Comparison of ENCODE assay signal across 1 cellular context in the genomic region with DNA sequence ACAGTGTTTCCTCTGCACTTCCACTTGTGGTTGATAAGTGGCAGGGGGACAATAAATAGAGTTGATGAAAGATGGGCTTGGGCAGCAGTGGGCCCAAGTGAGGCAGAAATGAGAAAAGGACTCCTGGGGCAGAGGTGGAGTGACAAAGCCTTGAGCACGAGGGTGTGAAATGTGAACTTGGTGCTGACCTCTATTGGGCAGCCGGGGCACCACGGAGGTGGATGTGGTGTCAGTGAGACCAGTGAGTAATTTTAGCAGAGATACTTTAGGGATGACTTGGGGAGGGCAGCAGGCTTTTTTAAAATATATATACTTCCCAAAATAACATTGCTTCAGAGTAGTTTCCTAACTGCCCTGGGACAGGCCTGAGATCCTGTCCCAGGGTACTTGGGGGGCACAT.
TF ChIP-seq lines count a peak whose summit lies in the region.

No MANE protein-coding gene starts in this region.

TF ChIP-seq in SK-N-SH, 30 proteins besides CTCF, POLR2A, EP300 and RAD21 (continued from another document):
- no peak for TF ChIP-seq REST (IDR thresholded peaks at IDR 0.05; ENCODE audit: low read depth, low read length)
- no peak for TF ChIP-seq FOXM1 (IDR thresholded peaks at IDR 0.05; ENCODE audit: low read depth)
- TF ChIP-seq TEAD4 (IDR thresholded peaks at IDR 0.05; ENCODE audit: borderline replicate concordance, insufficient read depth) = no peak
- no peak for TF ChIP-seq RCOR1 (IDR thresholded peaks at IDR 0.05; ENCODE audit: low read length)
- TF ChIP-seq FOSL2 (IDR thresholded peaks at IDR 0.05; ENCODE audit: borderline replicate concordance, low read depth) = no peak
- no peak for TF ChIP-seq MXI1 (IDR thresholded peaks at IDR 0.05; ENCODE audit: low read depth, low read length)
- TF ChIP-seq JUND (IDR thresholded peaks at IDR 0.05) = no peak
- TF ChIP-seq, protein P1, sequence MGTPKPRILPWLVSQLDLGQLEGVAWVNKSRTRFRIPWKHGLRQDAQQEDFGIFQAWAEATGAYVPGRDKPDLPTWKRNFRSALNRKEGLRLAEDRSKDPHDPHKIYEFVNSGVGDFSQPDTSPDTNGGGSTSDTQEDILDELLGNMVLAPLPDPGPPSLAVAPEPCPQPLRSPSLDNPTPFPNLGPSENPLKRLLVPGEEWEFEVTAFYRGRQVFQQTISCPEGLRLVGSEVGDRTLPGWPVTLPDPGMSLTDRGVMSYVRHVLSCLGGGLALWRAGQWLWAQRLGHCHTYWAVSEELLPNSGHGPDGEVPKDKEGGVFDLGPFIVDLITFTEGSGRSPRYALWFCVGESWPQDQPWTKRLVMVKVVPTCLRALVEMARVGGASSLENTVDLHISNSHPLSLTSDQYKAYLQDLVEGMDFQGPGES (IDR thresholded peaks at IDR 0.05; ENCODE audit: low read depth, low read length) = no peak
- no peak for TF ChIP-seq TAF1 (IDR thresholded peaks at IDR 0.05; ENCODE audit: borderline replicate concordance, low read depth, low read length)
- TF ChIP-seq NFIC (IDR thresholded peaks at IDR 0.05; ENCODE audit: borderline replicate concordance) = no peak
